In genomic region chr6:52577022-52577777, GRCh38 we compare ENCODE assay signal across 1 cellular context.
TF ChIP-seq lines count a peak whose summit lies in the region.

Gene TRAM2 (minus strand): TSS chr6:52577060. CDS start chr6:52576915, 145 bp downstream.

TF ChIP-seq in HepG2, 621 proteins besides CTCF, POLR2A, EP300 and RAD21 (continued from another document and continues in another):
- TF ChIP-seq ZNF276 (CRISPR knock-in tag; IDR thresholded peaks at IDR 0.05; ENCODE audit: low read depth) (no peak), ZNF235 (CRISPR knock-in tag; IDR thresholded peaks at IDR 0.05; ENCODE audit: borderline replicate concordance) (peak; percentile 84; the same call in 1 of the 2 replicates), ATM (IDR thresholded peaks at IDR 0.05; ENCODE audit: borderline replicate concordance) (no peak), ZNF790 (CRISPR knock-in tag; IDR thresholded peaks at IDR 0.05; ENCODE audit: borderline replicate concordance) (peak; percentile 82; the same call in 1 of the 2 replicates), CENPBD1 (CRISPR knock-in tag; IDR thresholded peaks at IDR 0.05; ENCODE audit: borderline replicate concordance, low read depth) (no peak), ZNF605 (CRISPR knock-in tag; IDR thresholded peaks at IDR 0.05) (no peak; the same call in 1 of the 2 replicates), ZC3H13 (CRISPR knock-in tag; IDR thresholded peaks at IDR 0.05) (peak; percentile 73; the same call in 1 of the 2 replicates), CBX5 (CRISPR knock-in tag; IDR thresholded peaks at IDR 0.05; ENCODE audit: borderline replicate concordance) (peak; percentile 43; the same call in 1 of the 2 replicates), ZBTB44 (CRISPR knock-in tag; IDR thresholded peaks at IDR 0.05) (no peak), ELF1 (CRISPR knock-in tag; IDR thresholded peaks at IDR 0.05) (peak; percentile 52), TMF1 (CRISPR knock-in tag; IDR thresholded peaks at IDR 0.05; ENCODE audit: low read depth) (peak; percentile 92), ADNP (CRISPR knock-in tag; IDR thresholded peaks at IDR 0.05) (no peak), PPARG (CRISPR knock-in tag; conservative IDR thresholded peaks at IDR 0.05) (0 out of 2 replicates have a peak, but pooled peaks have one; percentile 34), REPIN1 (CRISPR knock-in tag; IDR thresholded peaks at IDR 0.05; ENCODE audit: borderline replicate concordance, low read depth) (peak; percentile 84), ZNF841 (CRISPR knock-in tag; IDR thresholded peaks at IDR 0.05; ENCODE audit: borderline replicate concordance) (no peak), ZBTB40 (IDR thresholded peaks at IDR 0.05) (no peak), ZBTB40 (CRISPR knock-in tag; IDR thresholded peaks at IDR 0.05) (peak; percentile 71), RARA (CRISPR knock-in tag; IDR thresholded peaks at IDR 0.05) (peak; percentile 29; the same call in 1 of the 2 replicates), ZSCAN21 (CRISPR knock-in tag; IDR thresholded peaks at IDR 0.05; ENCODE audit: borderline replicate concordance) (peak; percentile 93), ZNF749 (CRISPR knock-in tag; IDR thresholded peaks at IDR 0.05; ENCODE audit: borderline replicate concordance) (peak; percentile 83; the same call in 1 of the 2 replicates), EEA1 (CRISPR knock-in tag; IDR thresholded peaks at IDR 0.05; ENCODE audit: borderline replicate concordance) (no peak), SNAPC5 (CRISPR knock-in tag; IDR thresholded peaks at IDR 0.05; ENCODE audit: borderline replicate concordance) (no peak; the same call in 1 of the 2 replicates), ZFX (CRISPR knock-in tag; IDR thresholded peaks at IDR 0.05; ENCODE audit: low read depth) (peak; percentile 99), KDM5B (CRISPR knock-in tag; IDR thresholded peaks at IDR 0.05; ENCODE audit: borderline replicate concordance) (peak; percentile 71; the same call in 1 of the 2 replicates), ZNF614 (CRISPR knock-in tag; IDR thresholded peaks at IDR 0.05; ENCODE audit: borderline replicate concordance) (0 out of 2 replicates have a peak, but pooled peaks have one; percentile 68), ZNF816 (CRISPR knock-in tag; IDR thresholded peaks at IDR 0.05; ENCODE audit: borderline replicate concordance) (peak; percentile 82; the same call in 1 of the 2 replicates), YEATS4 (CRISPR knock-in tag; IDR thresholded peaks at IDR 0.05; ENCODE audit: borderline replicate concordance) (peak; percentile 96), ZNF629 (CRISPR knock-in tag; conservative IDR thresholded peaks at IDR 0.05) (peak; percentile 48), PITX1 (CRISPR knock-in tag; IDR thresholded peaks at IDR 0.05) (no peak), DNMT1 (CRISPR knock-in tag; IDR thresholded peaks at IDR 0.05) (no peak; the same call in 1 of the 2 replicates), ZSCAN12 (CRISPR knock-in tag; IDR thresholded peaks at IDR 0.05) (peak; percentile 88), ZNF431 (CRISPR knock-in tag; IDR thresholded peaks at IDR 0.05; ENCODE audit: borderline replicate concordance, low read depth) (peak; percentile 78; the same call in 1 of the 2 replicates), ESRRA (CRISPR knock-in tag; IDR thresholded peaks at IDR 0.05; ENCODE audit: low read depth) (peak; percentile 22; the same call in 1 of the 2 replicates), ATAD3A (CRISPR knock-in tag; IDR thresholded peaks at IDR 0.05) (no peak)
- TF ChIP-seq, protein P1, sequence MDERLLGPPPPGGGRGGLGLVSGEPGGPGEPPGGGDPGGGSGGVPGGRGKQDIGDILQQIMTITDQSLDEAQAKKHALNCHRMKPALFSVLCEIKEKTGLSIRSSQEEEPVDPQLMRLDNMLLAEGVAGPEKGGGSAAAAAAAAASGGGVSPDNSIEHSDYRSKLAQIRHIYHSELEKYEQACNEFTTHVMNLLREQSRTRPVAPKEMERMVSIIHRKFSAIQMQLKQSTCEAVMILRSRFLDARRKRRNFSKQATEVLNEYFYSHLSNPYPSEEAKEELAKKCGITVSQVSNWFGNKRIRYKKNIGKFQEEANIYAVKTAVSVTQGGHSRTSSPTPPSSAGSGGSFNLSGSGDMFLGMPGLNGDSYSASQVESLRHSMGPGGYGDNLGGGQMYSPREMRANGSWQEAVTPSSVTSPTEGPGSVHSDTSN (CRISPR knock-in tag; IDR thresholded peaks at IDR 0.05) = no peak
- TF ChIP-seq, protein P2, sequence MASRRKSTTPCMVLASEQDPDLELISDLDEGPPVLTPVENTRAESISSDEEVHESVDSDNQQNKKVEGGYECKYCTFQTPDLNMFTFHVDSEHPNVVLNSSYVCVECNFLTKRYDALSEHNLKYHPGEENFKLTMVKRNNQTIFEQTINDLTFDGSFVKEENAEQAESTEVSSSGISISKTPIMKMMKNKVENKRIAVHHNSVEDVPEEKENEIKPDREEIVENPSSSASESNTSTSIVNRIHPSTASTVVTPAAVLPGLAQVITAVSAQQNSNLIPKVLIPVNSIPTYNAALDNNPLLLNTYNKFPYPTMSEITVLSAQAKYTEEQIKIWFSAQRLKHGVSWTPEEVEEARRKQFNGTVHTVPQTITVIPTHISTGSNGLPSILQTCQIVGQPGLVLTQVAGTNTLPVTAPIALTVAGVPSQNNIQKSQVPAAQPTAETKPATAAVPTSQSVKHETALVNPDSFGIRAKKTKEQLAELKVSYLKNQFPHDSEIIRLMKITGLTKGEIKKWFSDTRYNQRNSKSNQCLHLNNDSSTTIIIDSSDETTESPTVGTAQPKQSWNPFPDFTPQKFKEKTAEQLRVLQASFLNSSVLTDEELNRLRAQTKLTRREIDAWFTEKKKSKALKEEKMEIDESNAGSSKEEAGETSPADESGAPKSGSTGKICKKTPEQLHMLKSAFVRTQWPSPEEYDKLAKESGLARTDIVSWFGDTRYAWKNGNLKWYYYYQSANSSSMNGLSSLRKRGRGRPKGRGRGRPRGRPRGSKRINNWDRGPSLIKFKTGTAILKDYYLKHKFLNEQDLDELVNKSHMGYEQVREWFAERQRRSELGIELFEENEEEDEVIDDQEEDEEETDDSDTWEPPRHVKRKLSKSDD (CRISPR knock-in tag; IDR thresholded peaks at IDR 0.05; ENCODE audit: low read depth) = peak; percentile 85; the same call in 1 of the 2 replicates
- TF ChIP-seq, protein P3, sequence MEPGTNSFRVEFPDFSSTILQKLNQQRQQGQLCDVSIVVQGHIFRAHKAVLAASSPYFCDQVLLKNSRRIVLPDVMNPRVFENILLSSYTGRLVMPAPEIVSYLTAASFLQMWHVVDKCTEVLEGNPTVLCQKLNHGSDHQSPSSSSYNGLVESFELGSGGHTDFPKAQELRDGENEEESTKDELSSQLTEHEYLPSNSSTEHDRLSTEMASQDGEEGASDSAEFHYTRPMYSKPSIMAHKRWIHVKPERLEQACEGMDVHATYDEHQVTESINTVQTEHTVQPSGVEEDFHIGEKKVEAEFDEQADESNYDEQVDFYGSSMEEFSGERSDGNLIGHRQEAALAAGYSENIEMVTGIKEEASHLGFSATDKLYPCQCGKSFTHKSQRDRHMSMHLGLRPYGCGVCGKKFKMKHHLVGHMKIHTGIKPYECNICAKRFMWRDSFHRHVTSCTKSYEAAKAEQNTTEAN (CRISPR knock-in tag; conservative IDR thresholded peaks at IDR 0.05) = peak; percentile 74; the same call in 1 of the 2 replicates
